12 cellular contexts compared by ENCODE assay signal in the genomic region with DNA sequence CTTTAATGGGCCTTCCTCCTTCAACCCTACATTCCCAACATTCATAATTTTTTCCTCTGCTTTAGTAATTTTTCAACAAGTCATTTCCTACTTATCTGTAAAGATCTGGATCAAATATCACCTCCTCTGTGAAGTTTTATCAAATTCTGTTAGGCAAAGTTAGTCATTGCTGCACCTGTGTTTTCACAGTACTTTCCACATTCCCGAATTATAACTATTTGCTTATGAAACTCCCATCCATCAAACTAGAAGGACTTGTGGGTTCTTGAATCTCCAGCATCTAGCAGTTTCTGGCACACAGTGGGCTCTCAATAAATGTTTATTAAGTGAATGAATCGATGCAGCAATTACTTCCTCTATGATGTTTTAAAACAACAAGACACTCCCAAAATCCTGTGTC.
DNase-seq lines count a peak whose midpoint lies in the region; ATAC-seq and TF ChIP-seq lines count a peak whose summit lies in the region.
"Had no signal": no experiment of that assay in that cellular context is flagged by ENCODE, and none has a peak within 500 bp of the region (broad histone marks: within the 10 kb centered on the region; RNA-seq: fewer than 3 reads in every experiment).

No MANE protein-coding gene starts in this region.

- intact Hi-C loops in Calu3 (cut with micrococcal nuclease; ENCODE audit: unreplicated experiment): loop anchor here (1.0 to 10.0 kb wide), 16 partner anchors 170 to 1805 kb away; no protein-coding TSS in a partner anchor
- intact Hi-C loops in Right ventricle myocardium inferior (cut with DNase I): loop anchor here (5.0 to 10.0 kb wide), 3 partner anchors 620 to 1232 kb away; a partner anchor contains a TSS

- no peak for TF ChIP-seq CTCF in Calu3 (IDR thresholded peaks at IDR 0.05; ENCODE audit: unreplicated experiment)
- no peak for TF ChIP-seq CTCF in RWPE2 (IDR thresholded peaks at IDR 0.05; ENCODE audit: poor library complexity, severe bottlenecking)
- TF ChIP-seq CTCF in fibroblast of the aortic adventitia (IDR thresholded peaks at IDR 0.05; ENCODE audit: insufficient read depth, low read length): no peak
- no peak for TF ChIP-seq CTCF in parathyroid adenoma (IDR thresholded peaks at IDR 0.05)

- peak overlapping the region; percentile 82 for H3K27ac Mint-ChIP-seq in Calu3 (ENCODE audit: unreplicated experiment)
- H3K27ac Mint-ChIP-seq: stimulated activated naive B cell treated with anti-CD40 and anti-IgM and Interleukin-4, amounts not matched to agents 10 μg/mL and 1 μg/mL and 100 μg/mL, for 72 hours had no signal

- DNase-seq in Calu3 (peak; percentile 43), RWPE2 (ENCODE audit: low spot score) (no peak), fibroblast of the aortic adventitia (ENCODE audit: low read depth) (peak; percentile 14), NCI-H1436 (lab: John Stamatoyannopoulos, UW) (no peak), Right ventricle myocardium inferior (ENCODE audit: missing footprints) (no peak)
- DNase-seq: activated naive CD4-positive, alpha-beta T cell treated with Interleukin-2 at 50 U/mL for 16 hours; MV-4-11; stimulated activated naive B cell treated with anti-CD40 and anti-IgM and Interleukin-4, amounts not matched to agents 10 μg/mL and 1 μg/mL and 100 μg/mL, for 72 hours had no signal

- no TSS peak for BruUV-seq in Calu3 (replicated peaks; lab: Mats Ljungman, UMichigan)

- H3K9ac ChIP-seq in parathyroid adenoma: no peak overlapping the region

- peaks cover 59% of the 10 kb centered on the region for H3K4me1 Mint-ChIP-seq in Calu3 (ENCODE audit: low read depth, unreplicated experiment)

- no peaks in the 10 kb centered on the region for H3K9me3 ChIP-seq in RWPE2 (ENCODE audit: severe bottlenecking)
- H3K9me3 ChIP-seq in parathyroid adenoma (ENCODE audit: control insufficient read depth, low read length): no peaks in the 10 kb centered on the region
- H3K9me3 ChIP-seq: esophagus muscularis mucosa had no signal

- no peaks in the 10 kb centered on the region for H3K27me3 Mint-ChIP-seq in Calu3 (ENCODE audit: unreplicated experiment)
- H3K27me3 Mint-ChIP-seq: stimulated activated naive B cell treated with anti-CD40 and anti-IgM and Interleukin-4, amounts not matched to agents 10 μg/mL and 1 μg/mL and 100 μg/mL, for 72 hours had no signal

- no peaks in the 10 kb centered on the region for H3K79me2 ChIP-seq in parathyroid adenoma

- H3K27ac ChIP-seq in RWPE2 (ENCODE audit: poor library complexity, severe bottlenecking) (peak overlapping the region; percentile 99), parathyroid adenoma (no peak overlapping the region)

- peaks cover 31% of the 10 kb centered on the region for H3K4me1 ChIP-seq in RWPE2 (ENCODE audit: insufficient read depth, poor library complexity, severe bottlenecking)
- H3K4me1 ChIP-seq in parathyroid adenoma: peaks cover 2% of the 10 kb centered on the region

- ATAC-seq in RWPE2 (ENCODE audit: low read depth): peak; percentile 49
- ATAC-seq in HG02938 (IDR thresholded peaks at IDR 0.05; ENCODE audit: unreplicated experiment): no peak
- ATAC-seq in GM18867 (IDR thresholded peaks at IDR 0.05; ENCODE audit: unreplicated experiment): no peak
- no peak for ATAC-seq in Right ventricle myocardium inferior
- ATAC-seq: stimulated activated naive B cell treated with anti-CD40 and anti-IgM and Interleukin-4, amounts not matched to agents 10 μg/mL and 1 μg/mL and 100 μg/mL, for 72 hours had no signal

- H3K4me3 ChIP-seq in RWPE2 (ENCODE audit: severe bottlenecking): no peak overlapping the region
- no peak overlapping the region for H3K4me3 ChIP-seq in fibroblast of the aortic adventitia (ENCODE audit: low read depth, low read length)
- H3K4me3 ChIP-seq in parathyroid adenoma (ENCODE audit: low read depth, low read length): no peak overlapping the region
- H3K4me3 ChIP-seq: esophagus muscularis mucosa had no signal

- H3K4me3 Mint-ChIP-seq in Calu3 (ENCODE audit: low read depth, unreplicated experiment): peak overlapping the region; percentile 0
- H3K4me3 Mint-ChIP-seq: stimulated activated naive B cell treated with anti-CD40 and anti-IgM and Interleukin-4, amounts not matched to agents 10 μg/mL and 1 μg/mL and 100 μg/mL, for 72 hours had no signal

- H3K9me3 Mint-ChIP-seq in Calu3 (ENCODE audit: low read depth, unreplicated experiment): peaks cover 2% of the 10 kb centered on the region
- H3K9me3 Mint-ChIP-seq: stimulated activated naive B cell treated with anti-CD40 and anti-IgM and Interleukin-4, amounts not matched to agents 10 μg/mL and 1 μg/mL and 100 μg/mL, for 72 hours had no signal

- H3K27me3 ChIP-seq in RWPE2 (ENCODE audit: insufficient read depth, poor library complexity, severe bottlenecking) (no peaks in the 10 kb centered on the region), parathyroid adenoma (ENCODE audit: control insufficient read depth, insufficient read depth, low read length) (no peaks in the 10 kb centered on the region)
- H3K27me3 ChIP-seq: esophagus muscularis mucosa had no signal

- H3K4me2 ChIP-seq in parathyroid adenoma (ENCODE audit: low read length): no peak overlapping the region

- CTCF ChIA-PET in Calu3 (lab: Charles Lee): interaction anchor here (0.7 to 2.8 kb wide), 9 partner anchors 38 to 1238 kb away, joined by 3 to 10 read pairs (median 3); no protein-coding TSS in a partner anchor

- no peaks in the 10 kb centered on the region for H3K36me3 ChIP-seq in RWPE2 (ENCODE audit: low read depth)
- no peaks in the 10 kb centered on the region for H3K36me3 ChIP-seq in parathyroid adenoma (ENCODE audit: control insufficient read depth, insufficient read depth, low read length)
- H3K36me3 ChIP-seq: esophagus muscularis mucosa had no signal

- H3K36me3 Mint-ChIP-seq in Calu3 (ENCODE audit: insufficient read depth, unreplicated experiment): peaks cover 22% of the 10 kb centered on the region
- H3K36me3 Mint-ChIP-seq: stimulated activated naive B cell treated with anti-CD40 and anti-IgM and Interleukin-4, amounts not matched to agents 10 μg/mL and 1 μg/mL and 100 μg/mL, for 72 hours had no signal

- H2AFZ ChIP-seq in parathyroid adenoma: peak overlapping the region; percentile 6

Comparison
In these comparisons a context has a peak if more than half of its experiments do, and no peak if none do; other contexts are left out.
1. DNase-seq: peak in Calu3 (single experiment) and fibroblast of the aortic adventitia (single experiment); none in RWPE2 (single experiment), NCI-H1436 (single experiment) and Right ventricle myocardium inferior (single experiment).